ENCODE assay signal across 11 cellular contexts in genomic region chr3:52236424-52236886, GRCh38. TPM values are rescaled to one million over a fixed set of nuclear protein-coding genes. Genes with fewer than 3 reads are reported as not detected.
DNase-seq lines count a peak whose midpoint lies in the region; ATAC-seq and TF ChIP-seq lines count a peak whose summit lies in the region.
"Had no signal": no experiment of that assay in that cellular context is flagged by ENCODE, and none has a peak within 500 bp of the region (broad histone marks: within the 10 kb centered on the region; RNA-seq: fewer than 3 reads in every experiment).

No MANE protein-coding gene starts in this region.

- H3K4me1 ChIP-seq in gastroesophageal sphincter, result peaks cover 0 to 88% (median 41%) of the 10 kb centered on the region in 3 donors
- peaks cover 35% of the 10 kb centered on the region for H3K4me1 ChIP-seq in skeletal muscle satellite cell (ENCODE audit: control insufficient read depth, insufficient read depth, low read length)

- peak overlapping the region; percentile 89 for H3K27ac ChIP-seq in VCaP
- peak overlapping the region in 3 of 4 donors; percentile 89 to 99 (median 95) for H3K27ac ChIP-seq in gastroesophageal sphincter

- no peak for TF ChIP-seq POLR2A in gastroesophageal sphincter (IDR thresholded peaks at IDR 0.05)

- H3K4me2 ChIP-seq in skeletal muscle satellite cell (ENCODE audit: low read length), result peak overlapping the region; percentile 87

- ATAC-seq in gastroesophageal sphincter (no peak), GM18868 (IDR thresholded peaks at IDR 0.05; ENCODE audit: unreplicated experiment) (no peak)
- ATAC-seq: sciatic nerve had no signal

- H3K36me3 ChIP-seq in gastroesophageal sphincter, result peaks cover 0 to 38% of the 10 kb centered on the region in 2 donors
- H3K36me3 ChIP-seq in skeletal muscle satellite cell (ENCODE audit: insufficient read depth, low read length), result peaks cover 22% of the 10 kb centered on the region

- no peak for TF ChIP-seq EP300 in gastroesophageal sphincter (IDR thresholded peaks at IDR 0.05)

- H3K4me3 ChIP-seq in GM12875 (ENCODE audit: low read depth, low read length) (no peak overlapping the region), gastroesophageal sphincter (no peak overlapping the region), skeletal muscle satellite cell (ENCODE audit: low read length) (no peak overlapping the region)

- peak overlapping the region; percentile 94 for H3K9ac ChIP-seq in skeletal muscle satellite cell (ENCODE audit: low read depth, low read length)

- DNase-seq in H4 (ENCODE audit: low spot score) (no peak), UCSD-AML1 (lab: John Stamatoyannopoulos, UW; ENCODE audit: unreplicated experiment) (no peak)
- no peak for DNase-seq in stimulated activated CD4-positive, alpha-beta T cell treated with anti-CD3 and anti-CD28 coated beads, Interleukin-12 subunit alpha, Interleukin-12 subunit beta, amount 100 ng/mL, for 4 hours
- DNase-seq: activated CD4-positive, alpha-beta T cell treated with anti-CD3 and anti-CD28 coated beads, Interleukin-2, amount 50 U/mL, for 4 hours; dermis blood vessel endothelial cell had no signal

- TF ChIP-seq CTCF in GM12875 (IDR thresholded peaks at IDR 0.05; ENCODE audit: borderline replicate concordance, insufficient read depth, low read depth, low read length) (0 out of 2 replicates have a peak, but pooled peaks have one; percentile 12), VCaP (conservative IDR thresholded peaks at IDR 0.05) (no peak), gastroesophageal sphincter (IDR thresholded peaks at IDR 0.05) (no peak)

- no peaks in the 10 kb centered on the region for H3K27me3 ChIP-seq in gastroesophageal sphincter
- no peaks in the 10 kb centered on the region for H3K27me3 ChIP-seq in skeletal muscle satellite cell (ENCODE audit: control insufficient read depth, insufficient read depth, low read length)

- H3K9me3 ChIP-seq in gastroesophageal sphincter, result no peaks in the 10 kb centered on the region
- H3K9me3 ChIP-seq in skeletal muscle satellite cell (replicated peaks; ENCODE audit: low read length), result no peaks in the 10 kb centered on the region

- WGBS in gastroesophageal sphincter (ENCODE audit: low coverage in 1 of 2), 2 donors, result 33 to 83% methylated on average over 1 of the region's 5 CpGs

RNA-seq across cellular contexts. Expression of gene TWF2, which starts 2.5 kb away (rescaled TPM):
- total RNA-seq in gastroesophageal sphincter, result 10 to 100 TPM; 46.8 to 79.5 (median 69.2) TPM
- 178 and 197 TPM in 2 replicates for total RNA-seq in skeletal muscle satellite cell (2012; rRNA removed)
- total RNA-seq in H4 (2014; rRNA removed; shearing (Covaris generic)), result 67.0 and 78.4 TPM in 2 replicates

RNA-seq across cellular contexts. Expression of gene PPM1M, which starts 9.1 kb away (rescaled TPM):
- total RNA-seq in gastroesophageal sphincter, result 10 to 100 TPM; 20.3 to 36.6 (median 29.9) TPM
- total RNA-seq in skeletal muscle satellite cell (2012; rRNA removed), result 10.3 and 15.7 TPM in 2 replicates
- total RNA-seq in H4 (2014; rRNA removed; shearing (Covaris generic)), result 4.4 and 5.6 TPM in 2 replicates

RNA-seq across cellular contexts. Expression of gene TLR9, which starts 11.0 kb away (rescaled TPM):
- total RNA-seq in gastroesophageal sphincter, result not detected
- not detected in 2 replicates for total RNA-seq in skeletal muscle satellite cell (2012; rRNA removed)
- total RNA-seq in H4 (2014; rRNA removed; shearing (Covaris generic)), result not detected in 2 replicates

RNA-seq across cellular contexts. Expression of gene ALAS1, which starts 38.5 kb away (rescaled TPM):
- total RNA-seq in gastroesophageal sphincter, result 10 to 100 TPM; 30.0 to 50.8 (median 35.8) TPM
- total RNA-seq in skeletal muscle satellite cell (2012; rRNA removed), result 59.8 and 60.3 TPM in 2 replicates
- total RNA-seq in H4 (2014; rRNA removed; shearing (Covaris generic)), result 28.5 and 37.4 TPM in 2 replicates

RNA-seq across cellular contexts. Expression of gene WDR82, which starts 42.0 kb away (rescaled TPM):
- 10 to 100 TPM; 63.7 to 92.0 (median 86.7) TPM for total RNA-seq in gastroesophageal sphincter
- total RNA-seq in skeletal muscle satellite cell (2012; rRNA removed), result 39.5 and 46.7 TPM in 2 replicates
- 29.0 and 33.7 TPM in 2 replicates for total RNA-seq in H4 (2014; rRNA removed; shearing (Covaris generic))
